In the genomic region with DNA sequence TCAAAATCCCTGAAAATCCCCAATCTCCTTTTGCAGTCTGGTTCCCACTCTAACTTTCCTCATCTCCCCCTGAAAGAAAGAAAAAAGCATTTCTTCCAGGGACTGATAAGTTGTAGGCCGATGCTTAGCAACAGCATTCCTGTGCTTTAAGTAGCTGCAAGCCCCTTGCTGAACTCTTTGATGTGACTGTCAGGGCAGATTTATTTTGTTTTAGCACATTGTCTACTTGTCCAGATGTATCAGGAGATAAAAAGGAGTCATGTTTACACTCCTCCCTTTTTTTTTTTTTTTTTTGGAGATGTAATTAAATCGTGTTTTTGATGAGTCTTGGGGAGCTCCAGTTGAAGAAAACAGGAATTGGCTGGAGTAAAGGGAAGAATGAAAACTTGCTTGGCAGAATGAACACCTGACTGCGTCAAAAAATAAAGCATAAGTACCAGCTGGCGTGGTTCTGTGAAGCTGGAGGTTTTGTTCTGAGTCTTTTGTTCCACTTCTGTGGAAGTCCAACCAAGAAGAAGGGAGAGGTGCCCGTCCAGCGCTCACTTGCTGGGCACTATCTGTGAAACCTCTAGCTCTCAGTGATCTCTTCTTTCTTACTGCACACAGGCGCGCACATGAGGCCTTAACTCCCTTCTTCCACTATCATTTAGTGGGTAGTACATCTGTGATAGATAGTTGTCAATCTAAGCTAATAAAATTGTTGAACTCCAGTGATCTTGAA, we compare ENCODE assay signal across 10 cellular contexts.
DNase-seq lines count a peak whose midpoint lies in the region; ATAC-seq and TF ChIP-seq lines count a peak whose summit lies in the region.
"Had no signal": no experiment of that assay in that cellular context is flagged by ENCODE, and none has a peak within 500 bp of the region (broad histone marks: within the 10 kb centered on the region; RNA-seq: fewer than 3 reads in every experiment).

No MANE protein-coding gene starts in this region.

- H3K27ac ChIP-seq in cardiac muscle cell (peak overlapping the region; percentile 86), mesodermal cell (ENCODE audit: low read depth, low read length, severe bottlenecking) (peak overlapping the region; percentile 57), sigmoid colon (peak overlapping the region in 2 of 4 donors; percentile 39 to 44)
- H3K27ac ChIP-seq: colonic mucosa had no signal

- H3K36me3 ChIP-seq in cardiac muscle cell (no peaks in the 10 kb centered on the region), mesodermal cell (ENCODE audit: control insufficient read depth, insufficient read depth, low read length) (no peaks in the 10 kb centered on the region), sigmoid colon (no peaks in the 10 kb centered on the region)
- H3K36me3 ChIP-seq: colonic mucosa had no signal

- TF ChIP-seq CTCF in cardiac muscle cell (IDR thresholded peaks at IDR 0.05; ENCODE audit: low read depth, low read length) = no peak
- no peak for TF ChIP-seq CTCF in endothelial cell (IDR thresholded peaks at IDR 0.05; ENCODE audit: unreplicated experiment)
- no peak for TF ChIP-seq CTCF in sigmoid colon (IDR thresholded peaks at IDR 0.05)

- H3K27ac Mint-ChIP-seq in endothelial cell (ENCODE audit: unreplicated experiment) = peak overlapping the region; percentile 67
- H3K27ac Mint-ChIP-seq: activated naive CD4-positive, alpha-beta T cell treated with anti-CD3 and anti-CD28 coated beads, Interleukin-2, amount 50 U/mL, for 72 hours had no signal

- no peaks in the 10 kb centered on the region for H3K27me3 Mint-ChIP-seq in endothelial cell (ENCODE audit: unreplicated experiment)

- ATAC-seq in Right ventricle myocardium inferior (no peak), HG02798 (IDR thresholded peaks at IDR 0.05; ENCODE audit: poor library complexity, unreplicated experiment) (no peak), HG02884 (IDR thresholded peaks at IDR 0.05; ENCODE audit: unreplicated experiment) (no peak)

- H3K27me3 ChIP-seq in cardiac muscle cell (no peaks in the 10 kb centered on the region), sigmoid colon (no peaks in the 10 kb centered on the region)
- H3K27me3 ChIP-seq: colonic mucosa had no signal

- H3K4me3 Mint-ChIP-seq in endothelial cell (ENCODE audit: unreplicated experiment) = no peak overlapping the region

- H3K36me3 Mint-ChIP-seq in endothelial cell (ENCODE audit: low read depth, unreplicated experiment) = no peaks in the 10 kb centered on the region

- 37 to 61% methylated on average over 2 to 6 of the region's 8 CpGs for WGBS in mesodermal cell (ENCODE audit: insufficient coverage in 2 of 2), 2 experiments
- 75 to 76% methylated on average over 8 of the region's 8 CpGs for WGBS in sigmoid colon, 2 donors

- H3K9me3 Mint-ChIP-seq in endothelial cell (ENCODE audit: unreplicated experiment) = no peaks in the 10 kb centered on the region
- H3K9me3 Mint-ChIP-seq: activated naive CD4-positive, alpha-beta T cell treated with anti-CD3 and anti-CD28 coated beads, Interleukin-2, amount 50 U/mL, for 72 hours had no signal

- no peak for TF ChIP-seq EP300 in sigmoid colon (IDR thresholded peaks at IDR 0.05)

- H3K4me3 ChIP-seq in cardiac muscle cell = no peak overlapping the region
- no peak overlapping the region for H3K4me3 ChIP-seq in mesodermal cell (ENCODE audit: extremely low read depth, insufficient read depth, low read length, poor library complexity, severe bottlenecking)
- H3K4me3 ChIP-seq in sigmoid colon = no peak overlapping the region
- H3K4me3 ChIP-seq: colonic mucosa had no signal

- intact Hi-C loops in Right ventricle myocardium inferior (cut with DNase I) = loop anchor here (1.0 to 5.0 kb wide), 3 partner anchors 244 to 902 kb away; partner anchors contain the start of gene ZNF503
- intact Hi-C loops in sigmoid colon (cut with DNase I) = loop anchor here (5.0 kb wide), 1 partner anchor 901 kb away; the partner anchor contains the start of gene ZNF503

- H3K4me1 ChIP-seq in cardiac muscle cell (ENCODE audit: low read depth) (peaks cover 23% of the 10 kb centered on the region), mesodermal cell (ENCODE audit: control insufficient read depth, insufficient read depth, low read length, poor library complexity, severe bottlenecking) (peaks cover 28% of the 10 kb centered on the region), sigmoid colon (peaks cover 0 to 24% (median 16%) of the 10 kb centered on the region in 4 donors)
- H3K4me1 ChIP-seq: colonic mucosa had no signal

- H3K9me3 ChIP-seq in cardiac muscle cell (ENCODE audit: low read depth) (no peaks in the 10 kb centered on the region), mesodermal cell (ENCODE audit: control insufficient read depth, low read length) (no peaks in the 10 kb centered on the region), sigmoid colon (no peaks in the 10 kb centered on the region)
- H3K9me3 ChIP-seq: colonic mucosa had no signal

- H3K4me1 Mint-ChIP-seq in endothelial cell (ENCODE audit: unreplicated experiment) = peaks cover 32% of the 10 kb centered on the region

- DNase-seq in cardiac muscle cell (ENCODE audit: low read depth in 1 of 2, low spot score in 1 of 2) = peak; percentile 33 to 67
- no peak for DNase-seq in Right ventricle myocardium inferior (ENCODE audit: missing footprints)
- no peak for DNase-seq in endothelial cell (ENCODE audit: low spot score)
- no peak for DNase-seq in MV-4-11 (lab: John Stamatoyannopoulos, UW)
- DNase-seq in sigmoid colon = no peak

- no peak for TF ChIP-seq POLR2A in sigmoid colon (IDR thresholded peaks at IDR 0.05)

Comparison
In these comparisons a context has a peak if more than half of its experiments do, and no peak if none do; other contexts are left out.
1. DNase-seq: peak in cardiac muscle cell (2 of 2); none in Right ventricle myocardium inferior (single experiment), endothelial cell (single experiment), MV-4-11 (single experiment) and sigmoid colon (single experiment).